17 cellular contexts compared by ENCODE assay signal in genomic region chr1:19367584-19368041, GRCh38. TPM values are rescaled to one million over a fixed set of nuclear protein-coding genes. Genes with fewer than 3 reads are reported as not detected.
A peak's percentile ranks its signal among the peaks of the same experiment; 100 is the strongest.
DNase-seq lines count a peak whose midpoint lies in the region; ATAC-seq and TF ChIP-seq lines count a peak whose summit lies in the region.
"Had no signal": no experiment of that assay in that cellular context is flagged by ENCODE, and none has a peak within 500 bp of the region (broad histone marks: within the 10 kb centered on the region; RNA-seq: fewer than 3 reads in every experiment).

No MANE protein-coding gene starts in this region.

- H3K36me3 Mint-ChIP-seq in activated T-cell treated with anti-CD3 and anti-CD28 coated beads, Interleukin-2, amount 50 U/mL, for 24 hours (ENCODE audit: low read depth): peaks cover 62% of the 10 kb centered on the region
- H3K36me3 Mint-ChIP-seq in activated T-cell treated with anti-CD3 and anti-CD28 coated beads, Interleukin-2, amount 50 U/mL, for 72 hours (ENCODE audit: insufficient read depth in 2 of 2): no peaks in the 10 kb centered on the region

- no peak for ATAC-seq in activated T-cell treated with anti-CD3 and anti-CD28 coated beads, Interleukin-2, amount 50 U/mL, for 72 hours (replicated peaks in 1 of 2)
- ATAC-seq in mucosa of descending colon (peak; percentile 60), HG02981 (IDR thresholded peaks at IDR 0.05; ENCODE audit: unreplicated experiment) (no peak)
- ATAC-seq: HCT116, heart left ventricle had no signal

- H3K4me3 Mint-ChIP-seq in activated T-cell treated with anti-CD3 and anti-CD28 coated beads, Interleukin-2, amount 50 U/mL, for 24 hours: no peak overlapping the region
- H3K4me3 Mint-ChIP-seq in activated T-cell treated with anti-CD3 and anti-CD28 coated beads, Interleukin-2, amount 50 U/mL, for 72 hours: no peak overlapping the region

- intact Hi-C loops in mucosa of descending colon (cut with DNase I, micrococcal nuclease): no loop called here

- H3K27ac Mint-ChIP-seq in activated T-cell treated with anti-CD3 and anti-CD28 coated beads, Interleukin-2, amount 50 U/mL, for 24 hours: peak overlapping the region; percentile 57
- no peak overlapping the region for H3K27ac Mint-ChIP-seq in activated T-cell treated with anti-CD3 and anti-CD28 coated beads, Interleukin-2, amount 50 U/mL, for 72 hours

- H3K36me3 ChIP-seq in mucosa of descending colon (ENCODE audit: low read depth): no peaks in the 10 kb centered on the region

- no peaks in the 10 kb centered on the region for H3K9me3 ChIP-seq in mucosa of descending colon
- H3K9me3 ChIP-seq: heart left ventricle, tibial artery had no signal

- no peaks in the 10 kb centered on the region for H3K9me3 Mint-ChIP-seq in activated T-cell treated with anti-CD3 and anti-CD28 coated beads, Interleukin-2, amount 50 U/mL, for 24 hours
- no peaks in the 10 kb centered on the region for H3K9me3 Mint-ChIP-seq in activated T-cell treated with anti-CD3 and anti-CD28 coated beads, Interleukin-2, amount 50 U/mL, for 72 hours

- H3K4me3 ChIP-seq in mucosa of descending colon: no peak overlapping the region
- H3K4me3 ChIP-seq: heart left ventricle, tibial artery had no signal

- no peaks in the 10 kb centered on the region for H3K27me3 Mint-ChIP-seq in activated T-cell treated with anti-CD3 and anti-CD28 coated beads, Interleukin-2, amount 50 U/mL, for 24 hours
- no peaks in the 10 kb centered on the region for H3K27me3 Mint-ChIP-seq in activated T-cell treated with anti-CD3 and anti-CD28 coated beads, Interleukin-2, amount 50 U/mL, for 72 hours (ENCODE audit: low read depth)

- no peak for DNase-seq in activated T-cell treated with anti-CD3 and anti-CD28 coated beads, Interleukin-2, amount 50 U/mL, for 24 hours
- no peak for DNase-seq in activated T-cell treated with anti-CD3 and anti-CD28 coated beads, Interleukin-2, amount 50 U/mL, for 72 hours
- DNase-seq in dermis blood vessel endothelial cell: peak; percentile 53
- no peak for DNase-seq in mucosa of descending colon
- DNase-seq in cerebellum (ENCODE audit: low spot score): no peak
- DNase-seq in kidney glomerular epithelial cell (lab: John Stamatoyannopoulos, UW): no peak
- DNase-seq in amniotic stem cell (lab: John Stamatoyannopoulos, UW): no peak
- DNase-seq: 8988T; heart left ventricle; NCI-H187; NCI-H69; occipital lobe; stimulated activated CD4-positive, alpha-beta T cell treated with anti-CD3 and anti-CD28 coated beads, Interleukin-4, amount 100 ng/mL, for 24 hours; stimulated activated CD8-positive, alpha-beta memory T cell treated with anti-CD3 and anti-CD28 coated beads, Interleukin-4, amount 100 ng/mL, for 48 hours; tibial artery had no signal

- H3K4me1 Mint-ChIP-seq in activated T-cell treated with anti-CD3 and anti-CD28 coated beads, Interleukin-2, amount 50 U/mL, for 24 hours (ENCODE audit: low read depth): peaks cover 54% of the 10 kb centered on the region
- H3K4me1 Mint-ChIP-seq in activated T-cell treated with anti-CD3 and anti-CD28 coated beads, Interleukin-2, amount 50 U/mL, for 72 hours (ENCODE audit: low read depth): peaks cover 20% of the 10 kb centered on the region

- no peak for TF ChIP-seq CTCF in mucosa of descending colon (IDR thresholded peaks at IDR 0.05)

- H3K4me1 ChIP-seq in mucosa of descending colon (ENCODE audit: low read depth): peaks cover 5% of the 10 kb centered on the region

RNA-seq across cellular contexts. Expression of gene SLC66A1, which starts 55.5 kb away (rescaled TPM):
- 10 to 100 TPM in 1 of 2 donors, 1 to 10 TPM in 1; 9.5 to 10.5 TPM for total RNA-seq in activated T-cell treated with anti-CD3 and anti-CD28 coated beads, Interleukin-2, amount 50 U/mL, for 72 hours
- 16.0 and 17.7 TPM in 2 replicates for total RNA-seq in dermis blood vessel endothelial cell
- total RNA-seq in mucosa of descending colon: 10 to 100 TPM; 11.3 to 16.2 (median 13.6) TPM
- total RNA-seq in cerebellum: 16.2 TPM

RNA-seq across cellular contexts. Expression of gene AKR7A2, which starts 55.7 kb away (rescaled TPM):
- total RNA-seq in activated T-cell treated with anti-CD3 and anti-CD28 coated beads, Interleukin-2, amount 50 U/mL, for 72 hours: 10 to 100 TPM; 31.8 to 41.7 TPM
- 64.5 and 72.9 TPM in 2 replicates for total RNA-seq in dermis blood vessel endothelial cell
- total RNA-seq in mucosa of descending colon: 10 to 100 TPM; 57.9 to 85.2 (median 72.1) TPM
- total RNA-seq in cerebellum: 30.4 TPM
